ENCODE assay signal across 8 cellular contexts in the genomic region with DNA sequence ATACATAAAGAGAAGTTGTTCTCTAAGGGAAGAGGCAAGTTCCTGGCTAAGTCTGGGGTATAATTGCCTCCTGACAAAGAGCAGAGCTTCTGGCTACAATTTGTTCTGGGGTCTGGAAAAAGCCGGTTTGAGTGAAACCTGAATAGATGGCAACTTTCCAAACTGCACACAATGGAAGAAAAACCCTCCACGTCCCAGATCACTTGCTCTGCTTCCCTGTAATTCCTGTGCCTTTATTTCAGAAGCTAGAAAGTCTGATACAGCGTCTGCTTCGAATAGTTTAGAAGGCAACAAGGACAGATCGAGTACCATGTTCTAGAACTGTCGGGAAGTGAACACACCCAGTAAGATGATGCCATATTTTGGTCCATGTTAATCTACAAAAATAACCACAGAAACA. TPM values are rescaled to one million over a fixed set of nuclear protein-coding genes. Genes with fewer than 3 reads are reported as not detected.
A peak's percentile ranks its signal among the peaks of the same experiment; 100 is the strongest.
DNase-seq lines count a peak whose midpoint lies in the region; ATAC-seq, FAIRE-seq and TF ChIP-seq lines count a peak whose summit lies in the region.

No MANE protein-coding gene starts in this region.

- no peaks in the 10 kb centered on the region; a peak in 1 of 5 replicates for H3K27me3 ChIP-seq in HepG2 (ENCODE audit: control insufficient read depth in 1 of 2, insufficient read depth in 2 of 2, low read length in 2 of 2)
- no peaks in the 10 kb centered on the region for H3K27me3 ChIP-seq in transverse colon

- no peak for DNase-seq in activated naive CD4-positive, alpha-beta T cell treated with anti-CD3 and anti-CD28 coated beads for 36 hours
- DNase-seq in activated naive CD4-positive, alpha-beta T cell (lab: John Stamatoyannopoulos, UW) = no peak
- no peak for DNase-seq in activated naive CD8-positive, alpha-beta T cell treated with anti-CD3 and anti-CD28 coated beads, Interleukin-2, amount 50 U/mL, for 24 hours
- no peak for DNase-seq in HepG2 (ENCODE audit: low spot score)
- DNase-seq in transverse colon = no peak
- DNase-seq in HuH-7.5 (ENCODE audit: low spot score) = no peak
- no peak for DNase-seq in NCI-H526 treated with DMSO at 0.1 percent for 48 hours (lab: John Stamatoyannopoulos, UW)
- DNase-seq in iPS-NIHi7 (ENCODE audit: extremely low spot score) = no peak

- H3K4me1 ChIP-seq in HepG2 (ENCODE audit: insufficient read depth, low read length) = peaks cover 74% of the 10 kb centered on the region
- H3K4me1 ChIP-seq in transverse colon = peaks cover 19 to 71% (median 34%) of the 10 kb centered on the region in 4 donors

- TF ChIP-seq EP300 in HepG2 (IDR thresholded peaks at IDR 0.05; ENCODE audit: low read depth in 2 of 2, low read length in 2 of 2) = no peak
- no peak for TF ChIP-seq EP300 in HepG2 (CRISPR knock-in tag; IDR thresholded peaks at IDR 0.05; ENCODE audit: borderline replicate concordance)
- no peak for TF ChIP-seq EP300 in transverse colon (IDR thresholded peaks at IDR 0.05; ENCODE audit: low read depth)

- FAIRE-seq in HepG2 (lab: Jason Lieb, UNC) = no peak

- TF ChIP-seq RAD21 in HepG2 (CRISPR knock-in tag; IDR thresholded peaks at IDR 0.05) = no peak

- H3K4me1 Mint-ChIP-seq in activated naive CD4-positive, alpha-beta T cell treated with anti-CD3 and anti-CD28 coated beads for 36 hours (ENCODE audit: low read depth) = peaks cover 47% of the 10 kb centered on the region
- H3K4me1 Mint-ChIP-seq in activated naive CD8-positive, alpha-beta T cell treated with anti-CD3 and anti-CD28 coated beads, Interleukin-2, amount 50 U/mL, for 24 hours = peaks cover 70% of the 10 kb centered on the region

- H3K4me2 ChIP-seq in HepG2 (ENCODE audit: low read depth, low read length) = peak overlapping the region; percentile 74; the same call in 1 of the 2 replicates

- POLR2A ChIA-PET in HepG2 (lab: Yijun Ruan, JAX) = interaction anchor here (2.7 to 5.3 kb wide), 5 partner anchors 9 to 42 kb away, joined by 6 to 165 read pairs (median 36); partner anchors contain the start of genes GLYCTK and TWF2

- intact Hi-C loops in activated naive CD4-positive, alpha-beta T cell treated with anti-CD3 and anti-CD28 coated beads for 36 hours (cut with micrococcal nuclease) = no loop called here
- intact Hi-C loops in HepG2 (cut with micrococcal nuclease; ENCODE audit: unreplicated experiment) = loop anchor here (10.0 kb wide), 1 partner anchor 465 kb away; no protein-coding TSS in a partner anchor
- intact Hi-C loops in transverse colon (cut with DNase I; ENCODE audit: low total_unique reads) = loop anchor here (10.0 kb wide), 1 partner anchor 1945 kb away; no protein-coding TSS in a partner anchor

- peak overlapping the region; percentile 10 for H3K27ac ChIP-seq in HepG2 (ENCODE audit: extremely low read length, insufficient read depth, low read length)
- peak overlapping the region; percentile 97 to 99 (median 98) for H3K27ac ChIP-seq in transverse colon

- no peak overlapping the region for H3K9ac ChIP-seq in HepG2 (ENCODE audit: insufficient read depth, low read depth, low read length)

- WGBS in HepG2 (ENCODE audit: low lambda C conversion rate) = 60% methylated on average over 6 of the region's 6 CpGs
- WGBS in transverse colon (ENCODE audit: low coverage in 1 of 2), 2 donors = 27 to 37% methylated on average over 4 to 6 of the region's 6 CpGs

- peaks cover 26% of the 10 kb centered on the region for H4K20me1 ChIP-seq in HepG2 (ENCODE audit: insufficient read depth, low read length)

- H3K79me2 ChIP-seq in HepG2 (ENCODE audit: insufficient read depth, low read length) = peaks cover 34% of the 10 kb centered on the region

- in situ Hi-C loops in HepG2 (cut with HindIII; ENCODE audit: extremely low pct_ligation_motif_present, low pct_unique_long_range_greater_than_20kb) = no loop called here
- in situ Hi-C loops in transverse colon (cut with MboI; ENCODE audit: low pct_ligation_motif_present in 1 of 4, low pct_unique_long_range_greater_than_20kb in 1 of 4, low sequenced_read_pairs in 3 of 4) = loop anchor here in 1 of 4 donors (10.0 kb wide), 1 partner anchor 45 kb away; the partner anchor contains the start of gene TWF2

- BruUV-seq in HepG2 (replicated peaks; lab: Mats Ljungman, UMichigan) = no TSS peak

- H3K36me3 Mint-ChIP-seq in activated naive CD4-positive, alpha-beta T cell treated with anti-CD3 and anti-CD28 coated beads for 36 hours (ENCODE audit: low read depth) = peaks cover 36% of the 10 kb centered on the region
- peaks cover 27% of the 10 kb centered on the region for H3K36me3 Mint-ChIP-seq in activated naive CD8-positive, alpha-beta T cell treated with anti-CD3 and anti-CD28 coated beads, Interleukin-2, amount 50 U/mL, for 24 hours (ENCODE audit: low read depth)

- peak overlapping the region; percentile 95 for H3K4me3 Mint-ChIP-seq in activated naive CD4-positive, alpha-beta T cell treated with anti-CD3 and anti-CD28 coated beads for 36 hours
- peak overlapping the region; percentile 95 for H3K4me3 Mint-ChIP-seq in activated naive CD8-positive, alpha-beta T cell treated with anti-CD3 and anti-CD28 coated beads, Interleukin-2, amount 50 U/mL, for 24 hours

- no peak overlapping the region for H3K4me3 ChIP-seq in HepG2 (replicated peaks in 1 of 3; ENCODE audit: insufficient read depth in 1 of 3, low read depth in 2 of 3, low read length in 3 of 3)
- no peak overlapping the region for H3K4me3 ChIP-seq in transverse colon

- H3K36me3 ChIP-seq in HepG2 (replicated peaks in 1 of 2; ENCODE audit: control insufficient read depth in 1 of 2, insufficient read depth in 2 of 2, low read length in 2 of 2) (no peaks in the 10 kb centered on the region), transverse colon (no peaks in the 10 kb centered on the region)

- CTCF ChIA-PET in activated naive CD4-positive, alpha-beta T cell treated with anti-CD3 and anti-CD28 coated beads for 36 hours (lab: Charles Lee) = interaction anchor here (0.7 to 7.1 kb wide), 18 partner anchors 9 to 244 kb away, joined by 3 to 69 read pairs (median 6); partner anchors contain the start of genes TLR9 and TWF2
- CTCF ChIA-PET in HepG2 (lab: Yijun Ruan, JAX; ENCODE audit: low intra/inter-chr PET ratio, low total read pairs) = no interaction called here

- no peaks in the 10 kb centered on the region for H3K9me3 Mint-ChIP-seq in activated naive CD4-positive, alpha-beta T cell treated with anti-CD3 and anti-CD28 coated beads for 36 hours
- H3K9me3 Mint-ChIP-seq in activated naive CD8-positive, alpha-beta T cell treated with anti-CD3 and anti-CD28 coated beads, Interleukin-2, amount 50 U/mL, for 24 hours = no peaks in the 10 kb centered on the region

- no peaks in the 10 kb centered on the region for H3K9me3 ChIP-seq in HepG2 (ENCODE audit: low read length)
- H3K9me3 ChIP-seq in transverse colon = no peaks in the 10 kb centered on the region

- ATAC-seq in activated naive CD8-positive, alpha-beta T cell treated with anti-CD3 and anti-CD28 coated beads, Interleukin-2, amount 50 U/mL, for 24 hours = no peak
- no peak for ATAC-seq in HepG2

- TF ChIP-seq CTCF in HepG2 (CRISPR knock-in tag; IDR thresholded peaks at IDR 0.05) = no peak
- no peak for TF ChIP-seq CTCF in transverse colon (IDR thresholded peaks at IDR 0.05)

- H3K27me3 Mint-ChIP-seq in activated naive CD4-positive, alpha-beta T cell treated with anti-CD3 and anti-CD28 coated beads for 36 hours (ENCODE audit: low read depth) = no peaks in the 10 kb centered on the region
- H3K27me3 Mint-ChIP-seq in activated naive CD8-positive, alpha-beta T cell treated with anti-CD3 and anti-CD28 coated beads, Interleukin-2, amount 50 U/mL, for 24 hours = no peaks in the 10 kb centered on the region

- TF ChIP-seq POLR2A in HepG2 (IDR thresholded peaks at IDR 0.05; ENCODE audit: insufficient read depth in 1 of 2, low read depth in 2 of 2, low read length in 2 of 2) = no peak
- no peak for TF ChIP-seq POLR2A in transverse colon (IDR thresholded peaks at IDR 0.05)

- no peak overlapping the region for H2AFZ ChIP-seq in HepG2 (ENCODE audit: low read length)

- peak overlapping the region; percentile 98 for H3K27ac Mint-ChIP-seq in activated naive CD4-positive, alpha-beta T cell treated with anti-CD3 and anti-CD28 coated beads for 36 hours
- H3K27ac Mint-ChIP-seq in activated naive CD8-positive, alpha-beta T cell treated with anti-CD3 and anti-CD28 coated beads, Interleukin-2, amount 50 U/mL, for 24 hours = peak overlapping the region; percentile 95

RNA-seq across cellular contexts. Expression of gene WDR82, which starts 1.6 kb away (rescaled TPM):
- total RNA-seq in activated naive CD4-positive, alpha-beta T cell treated with anti-CD3 and anti-CD28 coated beads for 36 hours = 100 to 1,000 TPM; 176 to 177 TPM
- 59.5 and 62.0 TPM in 2 replicates for total RNA-seq in HepG2 (2016; rRNA removed; fragmentation: Illumina TruSeq; extraction: Trizol)
- 6.3 and 6.7 TPM in 2 replicates for total RNA-seq in HepG2 (2016; cell fraction: cytosol; rRNA removed; fragmentation: Illumina TruSeq; extraction: Trizol; ENCODE audit: low read depth)
- 58.9 and 60.5 TPM in 2 replicates for total RNA-seq in HepG2 (2016; cell fraction: insoluble cytoplasmic fraction; rRNA removed; fragmentation: Illumina TruSeq; extraction: Trizol)
- total RNA-seq in HepG2 (2016; cell fraction: membrane; rRNA removed; fragmentation: Illumina TruSeq; extraction: Trizol) = 27.7 and 28.8 TPM in 2 replicates
- 32.4 and 32.6 TPM in 2 replicates for total RNA-seq in HepG2 (2016; cell fraction: nucleus; rRNA removed; fragmentation: Illumina TruSeq; extraction: Trizol)
- 39.1 and 41.9 TPM in 2 replicates for polyA plus RNA-seq in HepG2 (2011; rRNA removed)
- polyA plus RNA-seq in HepG2 (2011; cell fraction: cytosol; rRNA removed) = 23.5 and 37.7 TPM in 2 replicates
- polyA plus RNA-seq in HepG2 (2011; cell fraction: nucleus; rRNA removed) = 10.7 and 14.5 TPM in 2 replicates
- polyA plus RNA-seq in HepG2 (2012) = 48.3 and 52.2 TPM in 2 replicates
- polyA plus RNA-seq in HepG2 (2016; cell fraction: cytosol; fragmentation: Illumina TruSeq; extraction: Trizol; ENCODE audit: low read depth) = 3.6 and 4.2 TPM in 2 replicates
- polyA plus RNA-seq in HepG2 (2016; cell fraction: insoluble cytoplasmic fraction; fragmentation: Illumina TruSeq; extraction: Trizol; ENCODE audit: low read depth) = 60.6 and 66.1 TPM in 2 replicates
- 13.9 and 15.0 TPM in 2 replicates for polyA plus RNA-seq in HepG2 (2016; cell fraction: membrane; fragmentation: Illumina TruSeq; extraction: Trizol; ENCODE audit: low read depth)
- polyA plus RNA-seq in HepG2 (2016; cell fraction: nucleus; fragmentation: Illumina TruSeq; extraction: Trizol; ENCODE audit: insufficient read depth, low read depth) = 38.8 and 40.8 TPM in 2 replicates
- polyA minus RNA-seq in HepG2 (2011; rRNA and poly(A)+ RNA removed; ENCODE audit: low replicate concordance) = 52.7 and 77.7 TPM in 2 replicates
- 29.3 and 33.9 TPM in 2 replicates for polyA minus RNA-seq in HepG2 (2011; cell fraction: cytosol; rRNA and poly(A)+ RNA removed)
- 28.7 and 33.2 TPM in 2 replicates for polyA minus RNA-seq in HepG2 (2011; cell fraction: nucleus; rRNA and poly(A)+ RNA removed)
- 10 to 100 TPM; 14.6 to 44.9 (median 40.8) TPM for total RNA-seq in transverse colon

RNA-seq across cellular contexts. Expression of gene GLYCTK, which starts 7.6 kb away (rescaled TPM):
- 10 to 100 TPM; 25.9 to 27.7 TPM for total RNA-seq in activated naive CD4-positive, alpha-beta T cell treated with anti-CD3 and anti-CD28 coated beads for 36 hours
- total RNA-seq in HepG2 (2016; rRNA removed; fragmentation: Illumina TruSeq; extraction: Trizol) (91.7 and 126 TPM in 2 replicates), transverse colon (100 to 1,000 TPM in 1 of 4 donors, 10 to 100 TPM in 3; 43.7 to 118 (median 73.7) TPM)
- total RNA-seq in HepG2 (2016; cell fraction: cytosol; rRNA removed; fragmentation: Illumina TruSeq; extraction: Trizol; ENCODE audit: low read depth) = 33.8 and 34.0 TPM in 2 replicates
- total RNA-seq in HepG2 (2016; cell fraction: insoluble cytoplasmic fraction; rRNA removed; fragmentation: Illumina TruSeq; extraction: Trizol) = 89.0 and 132 TPM in 2 replicates
- total RNA-seq in HepG2 (2016; cell fraction: membrane; rRNA removed; fragmentation: Illumina TruSeq; extraction: Trizol) = 68.4 and 70.3 TPM in 2 replicates
- total RNA-seq in HepG2 (2016; cell fraction: nucleus; rRNA removed; fragmentation: Illumina TruSeq; extraction: Trizol) = 155 and 170 TPM in 2 replicates
- polyA plus RNA-seq in HepG2 (2011; rRNA removed) = 70.0 and 102 TPM in 2 replicates
- 57.2 and 86.0 TPM in 2 replicates for polyA plus RNA-seq in HepG2 (2011; cell fraction: cytosol; rRNA removed)
- polyA plus RNA-seq in HepG2 (2011; cell fraction: nucleus; rRNA removed) = 489 and 498 TPM in 2 replicates
- polyA plus RNA-seq in HepG2 (2012) = 41.5 and 43.2 TPM in 2 replicates
- 21.7 and 24.0 TPM in 2 replicates for polyA plus RNA-seq in HepG2 (2016; cell fraction: cytosol; fragmentation: Illumina TruSeq; extraction: Trizol; ENCODE audit: low read depth)
- 64.0 and 68.6 TPM in 2 replicates for polyA plus RNA-seq in HepG2 (2016; cell fraction: insoluble cytoplasmic fraction; fragmentation: Illumina TruSeq; extraction: Trizol; ENCODE audit: low read depth)
- 44.9 and 46.0 TPM in 2 replicates for polyA plus RNA-seq in HepG2 (2016; cell fraction: membrane; fragmentation: Illumina TruSeq; extraction: Trizol; ENCODE audit: low read depth)
- polyA plus RNA-seq in HepG2 (2016; cell fraction: nucleus; fragmentation: Illumina TruSeq; extraction: Trizol; ENCODE audit: insufficient read depth, low read depth) = 216 and 226 TPM in 2 replicates
- polyA minus RNA-seq in HepG2 (2011; rRNA and poly(A)+ RNA removed; ENCODE audit: low replicate concordance) = 13.9 and 184 TPM in 2 replicates
- polyA minus RNA-seq in HepG2 (2011; cell fraction: cytosol; rRNA and poly(A)+ RNA removed) = 18.4 and 23.4 TPM in 2 replicates
- polyA minus RNA-seq in HepG2 (2011; cell fraction: nucleus; rRNA and poly(A)+ RNA removed) = 164 and 185 TPM in 2 replicates

RNA-seq across cellular contexts. Expression of gene PPM1M, which starts 34.5 kb away (rescaled TPM):
- 100 to 1,000 TPM; 107 to 108 TPM for total RNA-seq in activated naive CD4-positive, alpha-beta T cell treated with anti-CD3 and anti-CD28 coated beads for 36 hours
- total RNA-seq in HepG2 (2016; rRNA removed; fragmentation: Illumina TruSeq; extraction: Trizol) = 1.5 and 2.5 TPM in 2 replicates
- 0.91 and 1.1 TPM in 2 replicates for total RNA-seq in HepG2 (2016; cell fraction: cytosol; rRNA removed; fragmentation: Illumina TruSeq; extraction: Trizol; ENCODE audit: low read depth)
- 2.2 and 2.4 TPM in 2 replicates for total RNA-seq in HepG2 (2016; cell fraction: insoluble cytoplasmic fraction; rRNA removed; fragmentation: Illumina TruSeq; extraction: Trizol)
- total RNA-seq in HepG2 (2016; cell fraction: membrane; rRNA removed; fragmentation: Illumina TruSeq; extraction: Trizol) = 2.7 and 3.5 TPM in 2 replicates
- total RNA-seq in HepG2 (2016; cell fraction: nucleus; rRNA removed; fragmentation: Illumina TruSeq; extraction: Trizol) = 2.0 and 2.1 TPM in 2 replicates
- 5.9 and 6.9 TPM in 2 replicates for polyA plus RNA-seq in HepG2 (2011; rRNA removed)
- polyA plus RNA-seq in HepG2 (2011; cell fraction: cytosol; rRNA removed) = 4.4 and 5.2 TPM in 2 replicates
- 20.6 and 21.3 TPM in 2 replicates for polyA plus RNA-seq in HepG2 (2011; cell fraction: nucleus; rRNA removed)
- polyA plus RNA-seq in HepG2 (2012) = 4.0 and 4.5 TPM in 2 replicates
- 0.99 and 1.1 TPM in 2 replicates for polyA plus RNA-seq in HepG2 (2016; cell fraction: cytosol; fragmentation: Illumina TruSeq; extraction: Trizol; ENCODE audit: low read depth)
- 2.0 and 2.3 TPM in 2 replicates for polyA plus RNA-seq in HepG2 (2016; cell fraction: insoluble cytoplasmic fraction; fragmentation: Illumina TruSeq; extraction: Trizol; ENCODE audit: low read depth)
- polyA plus RNA-seq in HepG2 (2016; cell fraction: membrane; fragmentation: Illumina TruSeq; extraction: Trizol; ENCODE audit: low read depth) = 2.3 and 2.5 TPM in 2 replicates
- 3.6 and 4.3 TPM in 2 replicates for polyA plus RNA-seq in HepG2 (2016; cell fraction: nucleus; fragmentation: Illumina TruSeq; extraction: Trizol; ENCODE audit: insufficient read depth, low read depth)
- polyA minus RNA-seq in HepG2 (2011; rRNA and poly(A)+ RNA removed; ENCODE audit: low replicate concordance) = 8.9 and 14.9 TPM in 2 replicates
- 1.5 and 1.9 TPM in 2 replicates for polyA minus RNA-seq in HepG2 (2011; cell fraction: cytosol; rRNA and poly(A)+ RNA removed)
- 2.7 and 3.7 TPM in 2 replicates for polyA minus RNA-seq in HepG2 (2011; cell fraction: nucleus; rRNA and poly(A)+ RNA removed)
- 1 to 10 TPM; 2.0 to 8.4 (median 6.2) TPM for total RNA-seq in transverse colon

RNA-seq across cellular contexts. Expression of gene DNAH1, which starts 36.1 kb away (rescaled TPM):
- total RNA-seq in activated naive CD4-positive, alpha-beta T cell treated with anti-CD3 and anti-CD28 coated beads for 36 hours = 1 to 10 TPM; 9.4 TPM
- 0.42 and 0.64 TPM in 2 replicates for total RNA-seq in HepG2 (2016; rRNA removed; fragmentation: Illumina TruSeq; extraction: Trizol)
- under 0.01 and 0.35 TPM in 2 replicates for total RNA-seq in HepG2 (2016; cell fraction: cytosol; rRNA removed; fragmentation: Illumina TruSeq; extraction: Trizol; ENCODE audit: low read depth)
- total RNA-seq in HepG2 (2016; cell fraction: insoluble cytoplasmic fraction; rRNA removed; fragmentation: Illumina TruSeq; extraction: Trizol) = 0.18 and 0.74 TPM in 2 replicates
- 0.07 and 0.22 TPM in 2 replicates for total RNA-seq in HepG2 (2016; cell fraction: membrane; rRNA removed; fragmentation: Illumina TruSeq; extraction: Trizol)
- 1.7 and 2.1 TPM in 2 replicates for total RNA-seq in HepG2 (2016; cell fraction: nucleus; rRNA removed; fragmentation: Illumina TruSeq; extraction: Trizol)
- polyA plus RNA-seq in HepG2 (2011; rRNA removed) = 3.5 and 4.8 TPM in 2 replicates
- 0.85 and 1.5 TPM in 2 replicates for polyA plus RNA-seq in HepG2 (2011; cell fraction: cytosol; rRNA removed)
- 32.0 and 33.0 TPM in 2 replicates for polyA plus RNA-seq in HepG2 (2011; cell fraction: nucleus; rRNA removed)
- polyA plus RNA-seq in HepG2 (2012) = 2.0 and 3.0 TPM in 2 replicates
- polyA plus RNA-seq in HepG2 (2016; cell fraction: cytosol; fragmentation: Illumina TruSeq; extraction: Trizol; ENCODE audit: low read depth) = 0.07 TPM in 1 of 2 replicates, not detected in the other
- polyA plus RNA-seq in HepG2 (2016; cell fraction: insoluble cytoplasmic fraction; fragmentation: Illumina TruSeq; extraction: Trizol; ENCODE audit: low read depth) = 0.13 and 0.34 TPM in 2 replicates
- polyA plus RNA-seq in HepG2 (2016; cell fraction: membrane; fragmentation: Illumina TruSeq; extraction: Trizol; ENCODE audit: low read depth) = 0.09 and 0.14 TPM in 2 replicates
- polyA plus RNA-seq in HepG2 (2016; cell fraction: nucleus; fragmentation: Illumina TruSeq; extraction: Trizol; ENCODE audit: insufficient read depth, low read depth) = 1.9 and 2.5 TPM in 2 replicates
- 8.3 and 11.0 TPM in 2 replicates for polyA minus RNA-seq in HepG2 (2011; rRNA and poly(A)+ RNA removed; ENCODE audit: low replicate concordance)
- polyA minus RNA-seq in HepG2 (2011; cell fraction: cytosol; rRNA and poly(A)+ RNA removed) = 0.35 and 0.99 TPM in 2 replicates
- polyA minus RNA-seq in HepG2 (2011; cell fraction: nucleus; rRNA and poly(A)+ RNA removed) = 12.2 and 14.8 TPM in 2 replicates
- 100 to 1,000 TPM in 1 of 4 donors, 10 to 100 TPM in 3; 17.6 to 102 (median 26.3) TPM for total RNA-seq in transverse colon

RNA-seq across cellular contexts. Expression of gene TWF2, which starts 41.1 kb away (rescaled TPM):
- 10 to 100 TPM; 89.1 to 91.3 TPM for total RNA-seq in activated naive CD4-positive, alpha-beta T cell treated with anti-CD3 and anti-CD28 coated beads for 36 hours
- total RNA-seq in HepG2 (2016; rRNA removed; fragmentation: Illumina TruSeq; extraction: Trizol) (45.5 and 49.1 TPM in 2 replicates), transverse colon (10 to 100 TPM; 29.9 to 82.7 (median 61.0) TPM)
- total RNA-seq in HepG2 (2016; cell fraction: cytosol; rRNA removed; fragmentation: Illumina TruSeq; extraction: Trizol; ENCODE audit: low read depth) = 9.3 and 10.4 TPM in 2 replicates
- 46.7 and 47.5 TPM in 2 replicates for total RNA-seq in HepG2 (2016; cell fraction: insoluble cytoplasmic fraction; rRNA removed; fragmentation: Illumina TruSeq; extraction: Trizol)
- 18.1 and 19.8 TPM in 2 replicates for total RNA-seq in HepG2 (2016; cell fraction: membrane; rRNA removed; fragmentation: Illumina TruSeq; extraction: Trizol)
- total RNA-seq in HepG2 (2016; cell fraction: nucleus; rRNA removed; fragmentation: Illumina TruSeq; extraction: Trizol) = 19.0 and 20.5 TPM in 2 replicates
- 108 and 123 TPM in 2 replicates for polyA plus RNA-seq in HepG2 (2011; rRNA removed)
- 139 and 201 TPM in 2 replicates for polyA plus RNA-seq in HepG2 (2011; cell fraction: cytosol; rRNA removed)
- 105 and 112 TPM in 2 replicates for polyA plus RNA-seq in HepG2 (2011; cell fraction: nucleus; rRNA removed)
- 63.2 and 85.2 TPM in 2 replicates for polyA plus RNA-seq in HepG2 (2012)
- polyA plus RNA-seq in HepG2 (2016; cell fraction: cytosol; fragmentation: Illumina TruSeq; extraction: Trizol; ENCODE audit: low read depth) = 10.6 and 11.3 TPM in 2 replicates
- 55.3 and 58.3 TPM in 2 replicates for polyA plus RNA-seq in HepG2 (2016; cell fraction: insoluble cytoplasmic fraction; fragmentation: Illumina TruSeq; extraction: Trizol; ENCODE audit: low read depth)
- 16.1 and 16.9 TPM in 2 replicates for polyA plus RNA-seq in HepG2 (2016; cell fraction: membrane; fragmentation: Illumina TruSeq; extraction: Trizol; ENCODE audit: low read depth)
- 37.2 and 39.4 TPM in 2 replicates for polyA plus RNA-seq in HepG2 (2016; cell fraction: nucleus; fragmentation: Illumina TruSeq; extraction: Trizol; ENCODE audit: insufficient read depth, low read depth)
- polyA minus RNA-seq in HepG2 (2011; rRNA and poly(A)+ RNA removed; ENCODE audit: low replicate concordance) = 46.6 and 135 TPM in 2 replicates
- 84.6 and 87.5 TPM in 2 replicates for polyA minus RNA-seq in HepG2 (2011; cell fraction: cytosol; rRNA and poly(A)+ RNA removed)
- polyA minus RNA-seq in HepG2 (2011; cell fraction: nucleus; rRNA and poly(A)+ RNA removed) = 18.5 and 25.0 TPM in 2 replicates

Comparison
In these comparisons a context has a peak if more than half of its experiments do, and no peak if none do; other contexts are left out.
1. RNA of gene PPM1M, which starts 34.5 kb away (total RNA-seq): 107 to 108 TPM in activated naive CD4-positive, alpha-beta T cell treated with anti-CD3 and anti-CD28 coated beads for 36 hours; 2.0 to 8.4 TPM in transverse colon and 0.91 to 3.5 TPM in HepG2; every median in the first group is over 10 times any median in the second.